In genomic region chr7:83324596-83324995, GRCh38 we compare ENCODE assay signal across 28 cellular contexts.
DNase-seq lines count a peak whose midpoint lies in the region.
"Had no signal": no experiment of that assay in that cellular context is flagged by ENCODE, and none has a peak within 500 bp of the region (broad histone marks: within the 10 kb centered on the region; RNA-seq: fewer than 3 reads in every experiment).

No MANE protein-coding gene starts in this region.

- H2AK5ac ChIP-seq in trophoblast cell (ENCODE audit: low read length), result no peak overlapping the region

- H3K18ac ChIP-seq in trophoblast cell (ENCODE audit: low read length), result no peak overlapping the region

- no peak overlapping the region for H2BK120ac ChIP-seq in trophoblast cell (ENCODE audit: insufficient read depth, low read length, poor library complexity)

- H3K27me3 ChIP-seq in trophoblast cell (ENCODE audit: insufficient read depth, low read length), result no peaks in the 10 kb centered on the region
- H3K27me3 ChIP-seq: BE2C; BLaER1; BLaER1 treated with 17β-estradiol and CSF1 and Interleukin-3, amounts not matched to agents 10 nM and 100 nM had no signal

- no peak overlapping the region for H4K91ac ChIP-seq in trophoblast cell (ENCODE audit: low read depth, low read length)

- no peaks in the 10 kb centered on the region for H3K79me1 ChIP-seq in trophoblast cell (ENCODE audit: low read length)

- no peaks in the 10 kb centered on the region for H3K79me2 ChIP-seq in trophoblast cell (ENCODE audit: control insufficient read depth, insufficient read depth, low read length, poor library complexity)

- H2AFZ ChIP-seq in trophoblast cell (ENCODE audit: insufficient read depth, low read length, poor library complexity), result no peak overlapping the region

- H3K23ac ChIP-seq in trophoblast cell (ENCODE audit: low read length), result no peak overlapping the region

- H3K4me2 ChIP-seq in trophoblast cell (ENCODE audit: low read length), result no peak overlapping the region
- H3K4me2 ChIP-seq: A549; BLaER1; BLaER1 treated with 17β-estradiol and CSF1 and Interleukin-3, amounts not matched to agents 10 nM and 100 nM had no signal

- H3K9ac ChIP-seq in trophoblast cell (ENCODE audit: low read length), result no peak overlapping the region
- H3K9ac ChIP-seq: BLaER1; BLaER1 treated with 17β-estradiol and CSF1 and Interleukin-3, amounts not matched to agents 10 nM and 100 nM had no signal

- no peak overlapping the region for H2BK5ac ChIP-seq in trophoblast cell (ENCODE audit: low read depth, low read length, poor library complexity)

- no peak overlapping the region for H3K14ac ChIP-seq in trophoblast cell (ENCODE audit: low read length)

- no peak overlapping the region for H2BK12ac ChIP-seq in trophoblast cell (ENCODE audit: low read length)

- WGBS in trophoblast cell (ENCODE audit: extremely low coverage, insufficient coverage, insufficient read length), result no CpG with 5 or more reads among the region's 2 CpGs

- no peak overlapping the region for H4K12ac ChIP-seq in trophoblast cell (ENCODE audit: low read depth, low read length)

- no peak overlapping the region for H4K8ac ChIP-seq in trophoblast cell (ENCODE audit: low read depth, low read length)

- H3K4ac ChIP-seq in trophoblast cell (ENCODE audit: low read depth, low read length), result no peak overlapping the region

- H3K4me1 ChIP-seq in trophoblast cell (ENCODE audit: control insufficient read depth in 1 of 2, insufficient read depth in 2 of 2, low read length in 2 of 2), result no peaks in the 10 kb centered on the region
- H3K4me1 ChIP-seq: A549; BLaER1; BLaER1 treated with 17β-estradiol and CSF1 and Interleukin-3, amounts not matched to agents 10 nM and 100 nM had no signal

- H3K9me3 ChIP-seq in trophoblast cell (ENCODE audit: insufficient read depth, low read depth, low read length), result no peaks in the 10 kb centered on the region
- H3K9me3 ChIP-seq: A549; BE2C; BLaER1; BLaER1 treated with 17β-estradiol and CSF1 and Interleukin-3, amounts not matched to agents 10 nM and 100 nM; Caco-2 had no signal

- H3K27ac ChIP-seq in trophoblast cell (ENCODE audit: low read depth, low read length), result no peak overlapping the region
- H3K27ac ChIP-seq: 22Rv1; A549; BLaER1; BLaER1 treated with 17β-estradiol and CSF1 and Interleukin-3, amounts not matched to agents 10 nM and 100 nM; C4-2B had no signal

- no peaks in the 10 kb centered on the region for H3K36me3 ChIP-seq in trophoblast cell (ENCODE audit: control insufficient read depth in 1 of 2, insufficient read depth in 2 of 2, low read length in 2 of 2)
- H3K36me3 ChIP-seq: BE2C; BLaER1; BLaER1 treated with 17β-estradiol and CSF1 and Interleukin-3, amounts not matched to agents 10 nM and 100 nM had no signal

- DNase-seq in NCI-H226, result peak; percentile 57
- DNase-seq in trophoblast cell, result peak; percentile 20 to 82
- DNase-seq in NCI-H2171 (lab: John Stamatoyannopoulos, UW), result no peak
- DNase-seq in anterior cingulate cortex (lab: John Stamatoyannopoulos, UW), result no peak
- DNase-seq: 8988T; ACHN; AML-193; C1 segment of cervical spinal cord; Caco-2; Calu3; CD4-positive, alpha-beta memory T cell; CD4-positive, alpha-beta T cell; CD4-positive, CD25-positive, alpha-beta regulatory T cell; CD8-positive, alpha-beta memory T cell; CD8-positive, alpha-beta T cell; COR-L47; DMS 273 treated with DMSO at 0.1 percent for 48 hours; DMS153; DMS79; DMS79 treated with DMSO at 0.1 percent for 48 hours; DND-41; EL had no signal

- H3K4me3 ChIP-seq in trophoblast cell (ENCODE audit: low read depth, low read length), result no peak overlapping the region
- H3K4me3 ChIP-seq: A549; BLaER1; BLaER1 treated with 17β-estradiol and CSF1 and Interleukin-3, amounts not matched to agents 10 nM and 100 nM had no signal

Comparison
In these comparisons a context has a peak if more than half of its experiments do, and no peak if none do; other contexts are left out.
1. DNase-seq: peak in NCI-H226 (single experiment) and trophoblast cell (2 of 2); none in NCI-H2171 (single experiment) and anterior cingulate cortex (0 of 58).